8 cellular contexts compared by ENCODE assay signal in genomic region chr2:95158441-95158840, GRCh38. TPM values are rescaled to one million over a fixed set of nuclear protein-coding genes. Genes with fewer than 3 reads are reported as not detected.
A peak's percentile ranks its signal among the peaks of the same experiment; 100 is the strongest.
DNase-seq lines count a peak whose midpoint lies in the region; FAIRE-seq and TF ChIP-seq lines count a peak whose summit lies in the region.

No MANE protein-coding gene starts in this region.

- DNase-seq in cardiac muscle cell (ENCODE audit: low read depth in 1 of 2, low spot score in 1 of 2) (no peak), cardiac septum (ENCODE audit: low spot score) (no peak), caudate nucleus (lab: John Stamatoyannopoulos, UW) (peak in 2 of 61 donors; percentile 5 to 6), vagina (ENCODE audit: extremely low spot score in 2 of 2) (no peak), HTR-8/SVneo (ENCODE audit: insufficient read length, low spot score) (no peak), GM10248 (ENCODE audit: extremely low spot score) (no peak), DMS79 (lab: John Stamatoyannopoulos, UW) (no peak)

- intact Hi-C loops in cardiac septum (cut with DNase I) (loop anchor here (2.0 kb wide), 1 partner anchor 36 kb away; no protein-coding TSS in a partner anchor), vagina (cut with DNase I) (no loop called here)

- TF ChIP-seq CTCF in cardiac muscle cell (IDR thresholded peaks at IDR 0.05; ENCODE audit: low read depth, low read length) (no peak), vagina (IDR thresholded peaks at IDR 0.05) (no peak), GM10248 (IDR thresholded peaks at IDR 0.05; ENCODE audit: control extremely low read depth, extremely low read depth, low read depth, missing control alignments) (no peak)

- peak overlapping the region; percentile 72 for H3K4me3 ChIP-seq in cardiac muscle cell
- H3K4me3 ChIP-seq in mononuclear cell (ENCODE audit: low read length) = peak overlapping the region; percentile 58
- peak overlapping the region; percentile 67 to 74 for H3K4me3 ChIP-seq in vagina

- H3K4me1 ChIP-seq in cardiac muscle cell (ENCODE audit: low read depth) (no peaks in the 10 kb centered on the region), mononuclear cell (ENCODE audit: insufficient read depth, low read length) (peaks cover 15% of the 10 kb centered on the region), vagina (peaks cover 13% of the 10 kb centered on the region)

- POLR2A ChIA-PET in GM10248 (lab: Yijun Ruan, JAX) = no interaction called here

- H3K27ac ChIP-seq in cardiac muscle cell = no peak overlapping the region
- peak overlapping the region; percentile 85 for H3K27ac ChIP-seq in caudate nucleus (ENCODE audit: low read depth, low read length)
- peak overlapping the region; percentile 68 for H3K27ac ChIP-seq in vagina

- no peak for FAIRE-seq in HTR-8/SVneo (lab: Jason Lieb, UNC)

- H3K9me3 ChIP-seq in cardiac muscle cell (ENCODE audit: low read depth) = no peaks in the 10 kb centered on the region
- no peaks in the 10 kb centered on the region for H3K9me3 ChIP-seq in mononuclear cell (ENCODE audit: low read depth, low read length)
- H3K9me3 ChIP-seq in vagina = no peaks in the 10 kb centered on the region

- H3K36me3 ChIP-seq in cardiac muscle cell = peaks cover 2% of the 10 kb centered on the region
- peaks cover 0 to 26% of the 10 kb centered on the region in 2 donors for H3K36me3 ChIP-seq in vagina

- CTCF ChIA-PET in GM10248 (lab: Yijun Ruan, JAX) = interaction anchor here (1.2 to 2.7 kb wide), 6 partner anchors 17 to 54 kb away, joined by 3 to 11 read pairs (median 4); partner anchors contain the start of gene MRPS5

- TF ChIP-seq POLR2A in vagina (IDR thresholded peaks at IDR 0.05) = no peak

- H3K27me3 ChIP-seq in cardiac muscle cell (no peaks in the 10 kb centered on the region), mononuclear cell (ENCODE audit: insufficient read depth, low read length) (no peaks in the 10 kb centered on the region), vagina (no peaks in the 10 kb centered on the region)

RNA-seq across cellular contexts. Expression of gene ZNF514, which starts 1.2 kb away (rescaled TPM):
- 15.3 and 21.7 TPM in 2 replicates for total RNA-seq in cardiac muscle cell
- polyA plus RNA-seq in cardiac muscle cell = 18.4 and 20.3 TPM in 2 replicates
- total RNA-seq in cardiac septum = 14.7 TPM
- 6.9 TPM for total RNA-seq in mononuclear cell
- total RNA-seq in vagina = 14.0 TPM

RNA-seq across cellular contexts. Expression of gene ZNF2, which starts 7.2 kb away (rescaled TPM):
- total RNA-seq in cardiac muscle cell = 4.7 and 6.4 TPM in 2 replicates
- polyA plus RNA-seq in cardiac muscle cell = 4.2 and 5.6 TPM in 2 replicates
- total RNA-seq in cardiac septum = 4.1 TPM
- 0.10 TPM for total RNA-seq in mononuclear cell
- total RNA-seq in vagina = 4.2 TPM

RNA-seq across cellular contexts. Expression of gene MRPS5, which starts 36.8 kb away (rescaled TPM):
- total RNA-seq in cardiac muscle cell (66.9 and 116 TPM in 2 replicates), cardiac septum (69.4 TPM), mononuclear cell (14.5 TPM), vagina (55.0 TPM)
- 73.5 and 118 TPM in 2 replicates for polyA plus RNA-seq in cardiac muscle cell

RNA-seq across cellular contexts. Expression of gene ZNF892, which starts 48.9 kb away (rescaled TPM):
- total RNA-seq in cardiac muscle cell (7.3 and 12.6 TPM in 2 replicates), cardiac septum (4.8 TPM), mononuclear cell (1.2 TPM), vagina (2.7 TPM)
- polyA plus RNA-seq in cardiac muscle cell = 2.6 and 4.7 TPM in 2 replicates
